In genomic region chr2:2856723-2857415, GRCh38 we compare ENCODE assay signal across 31 cellular contexts.
"Had no signal": no experiment of that assay in that cellular context is flagged by ENCODE, and none has a peak within 500 bp of the region (broad histone marks: within the 10 kb centered on the region; RNA-seq: fewer than 3 reads in every experiment).

No MANE protein-coding gene starts in this region.

- H3K27me3 ChIP-seq: adrenal gland, body of pancreas, brain microvascular endothelial cell, breast epithelium had no signal

- ATAC-seq: activated CD8-positive, alpha-beta T cell treated with anti-CD3 and anti-CD28 coated beads for 36 hours; activated naive CD4-positive, alpha-beta T cell treated with anti-CD3 and anti-CD28 coated beads, Interleukin-2, amount 50 U/mL, for 72 hours; activated T-cell treated with anti-CD3 and anti-CD28 coated beads, Interleukin-2, amount 50 U/mL, for 4 hours; activated T-cell treated with anti-CD3 and anti-CD28 coated beads, Interleukin-2, amount 50 U/mL, for 72 hours; activated T-helper 17 cell treated with anti-CD3 and anti-CD28 coated beads, Interleukin-2, amount 50 U/mL, for 72 hours; body of pancreas had no signal

- H3K36me3 ChIP-seq: adrenal gland, brain microvascular endothelial cell, breast epithelium had no signal

- H3K27ac ChIP-seq: adrenal gland, body of pancreas, brain microvascular endothelial cell, breast epithelium, VCaP had no signal

- H3K9me3 ChIP-seq: adrenal gland, body of pancreas, breast epithelium had no signal

- H3K4me3 ChIP-seq: adrenal gland, body of pancreas, breast epithelium had no signal

- H3K4me1 ChIP-seq: adrenal gland, body of pancreas, breast epithelium had no signal

- DNase-seq: activated B cell treated with CpG ODN at 0.5 μM for 24 hours; activated CD4-positive, alpha-beta memory T cell treated with anti-CD3 and anti-CD28 coated beads for 36 hours; activated CD4-positive, alpha-beta T cell treated with anti-CD3 and anti-CD28 coated beads for 4 hours; activated CD4-positive, alpha-beta T cell treated with anti-CD3 and anti-CD28 coated beads, Interleukin-2, amount 10 ng/mL, durations not matched to agents 24 days and 14 days; activated CD4-positive, alpha-beta T cell treated with anti-CD3 and anti-CD28 coated beads, Interleukin-2, amount 50 U/mL, for 1 hour; activated CD4-positive, alpha-beta T cell treated with anti-CD3 and anti-CD28 coated beads, Interleukin-2, amount 50 U/mL, for 4 hours; activated CD4-positive, CD25-positive, alpha-beta regulatory T cell treated with anti-CD3 and anti-CD28 coated beads, Interleukin-2, amount 50 U/mL, for 72 hours; activated CD8-positive, alpha-beta memory T cell treated with anti-CD3 and anti-CD28 coated beads, Interleukin-2, amount 50 U/mL, for 4 hours; activated CD8-positive, alpha-beta T cell treated with anti-CD3 and anti-CD28 coated beads for 36 hours; activated effector memory CD4-positive, alpha-beta T cell treated with anti-CD3 and anti-CD28 coated beads, Interleukin-2, amount 50 U/mL, for 16 hours; activated gamma-delta T cell treated with Interleukin-2 at 50 U/mL for 16 hours; activated naive CD4-positive, alpha-beta T cell; activated naive CD4-positive, alpha-beta T cell treated with anti-CD3 and anti-CD28 coated beads for 36 hours; activated naive CD4-positive, alpha-beta T cell treated with anti-CD3 and anti-CD28 coated beads, Interleukin-2, amount 50 U/mL, for 16 hours; activated naive CD8-positive, alpha-beta T cell treated with anti-CD3 and anti-CD28 coated beads for 36 hours; activated T-cell treated with anti-CD3 and anti-CD28 coated beads for 4 hours; activated T-cell treated with anti-CD3 and anti-CD28 coated beads, Interleukin-2, amount 50 U/mL, for 1 hour; activated T-cell treated with anti-CD3 and anti-CD28 coated beads, Interleukin-2, amount 50 U/mL, for 4 hours; activated T-cell treated with anti-CD3 and anti-CD28 coated beads, Interleukin-2, amount 50 U/mL, for 72 hours; adrenal gland; amniotic stem cell; body of pancreas; brain microvascular endothelial cell; cerebellar nuclear complex; T-helper 1 cell; T-helper 2 cell; T-helper 9 cell had no signal
